19 cellular contexts compared by ENCODE assay signal in the genomic region with DNA sequence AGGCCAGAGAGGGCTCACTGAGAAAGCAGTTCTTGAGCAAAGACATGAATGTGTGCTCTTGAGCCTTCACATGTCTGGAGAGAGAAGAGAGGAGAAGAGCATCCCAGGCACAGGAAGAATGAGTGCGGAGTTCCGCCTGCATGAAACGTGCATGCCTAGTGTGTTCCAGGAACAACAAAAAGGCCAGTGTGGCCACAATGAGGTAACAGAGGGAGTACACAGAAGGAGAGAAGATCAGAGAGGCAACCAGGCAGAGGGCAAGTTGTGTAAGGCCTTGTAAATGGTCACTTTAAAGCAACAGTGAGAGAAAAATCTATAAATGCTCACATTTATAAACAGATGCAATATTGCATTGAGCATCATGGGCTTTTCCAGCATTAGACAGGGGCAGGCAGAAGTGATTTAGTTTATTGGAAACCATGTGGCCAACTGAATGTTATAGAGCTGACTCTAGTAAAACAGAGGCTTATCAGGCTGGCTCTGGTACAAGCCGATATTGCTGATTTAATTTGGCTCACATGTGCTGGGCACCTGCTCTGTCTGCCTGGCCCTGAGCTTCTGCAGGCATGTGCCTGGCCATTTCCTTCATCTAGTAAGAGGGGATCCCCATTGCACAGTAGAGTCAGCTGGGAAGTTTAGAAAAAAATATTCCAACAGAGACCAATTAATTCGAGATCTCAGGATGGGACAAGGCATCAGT.
"Had no signal": no experiment of that assay in that cellular context is flagged by ENCODE, and none has a peak within 500 bp of the region (broad histone marks: within the 10 kb centered on the region; RNA-seq: fewer than 3 reads in every experiment).

No MANE protein-coding gene starts in this region.

- DNase-seq: cerebellar nuclear complex; dermis blood vessel endothelial cell; foreskin melanocyte; head of caudate nucleus; kidney; left cardiac atrium; mammary epithelial cell; naive thymus-derived CD8-positive, alpha-beta T cell; stimulated activated CD4-positive, alpha-beta T cell treated with anti-CD3 and anti-CD28 coated beads, Interleukin-4, amount 100 ng/mL, for 1 hour; stimulated activated CD8-positive, alpha-beta memory T cell treated with anti-CD3 and anti-CD28 coated beads, Interleukin-4, amount 100 ng/mL, for 48 hours; testis; upper lobe of right lung had no signal

- H3K4me1 ChIP-seq: testis, tibial nerve had no signal

- H3K4me1 Mint-ChIP-seq: stimulated activated effector memory CD8-positive, alpha-beta T cell treated with anti-CD3 and anti-CD28 coated beads, Interleukin-12 subunit alpha, Interleukin-12 subunit beta, amount 100 ng/mL, for 72 hours had no signal

- H2AFZ ChIP-seq: hepatocyte had no signal

- H3K4me2 ChIP-seq: hepatocyte, smooth muscle cell had no signal

- H3K4me3 ChIP-seq: hepatocyte, right atrium auricular region, smooth muscle cell, testis, tibial nerve, upper lobe of right lung had no signal

- ATAC-seq: left cardiac atrium; naive thymus-derived CD8-positive, alpha-beta T cell; stimulated activated effector memory CD8-positive, alpha-beta T cell treated with anti-CD3 and anti-CD28 coated beads, Interleukin-12 subunit alpha, Interleukin-12 subunit beta, amount 100 ng/mL, for 72 hours had no signal

- H3K9me3 Mint-ChIP-seq: stimulated activated effector memory CD8-positive, alpha-beta T cell treated with anti-CD3 and anti-CD28 coated beads, Interleukin-12 subunit alpha, Interleukin-12 subunit beta, amount 100 ng/mL, for 72 hours; stimulated activated naive CD8-positive, alpha-beta T cell treated with anti-CD3 and anti-CD28 coated beads, Interleukin-15, Interleukin-2, amounts not matched to agents 100 ng/mL and 50 ng/mL, for 24 hours had no signal

- H3K9me3 ChIP-seq: right atrium auricular region, testis, upper lobe of right lung had no signal

- H3K27me3 ChIP-seq: hepatocyte, right atrium auricular region, testis, tibial nerve, upper lobe of right lung had no signal

- H3K36me3 Mint-ChIP-seq: naive thymus-derived CD8-positive, alpha-beta T cell; stimulated activated effector memory CD8-positive, alpha-beta T cell treated with anti-CD3 and anti-CD28 coated beads, Interleukin-12 subunit alpha, Interleukin-12 subunit beta, amount 100 ng/mL, for 72 hours had no signal

- FAIRE-seq: colon, kidney had no signal

- H3K4me3 Mint-ChIP-seq: naive thymus-derived CD8-positive, alpha-beta T cell; stimulated activated effector memory CD8-positive, alpha-beta T cell treated with anti-CD3 and anti-CD28 coated beads, Interleukin-12 subunit alpha, Interleukin-12 subunit beta, amount 100 ng/mL, for 72 hours; stimulated activated naive CD8-positive, alpha-beta T cell treated with anti-CD3 and anti-CD28 coated beads, Interleukin-15, Interleukin-2, amounts not matched to agents 100 ng/mL and 50 ng/mL, for 24 hours had no signal

- H3K79me2 ChIP-seq: hepatocyte had no signal

- H3K27ac Mint-ChIP-seq: naive thymus-derived CD8-positive, alpha-beta T cell; stimulated activated effector memory CD8-positive, alpha-beta T cell treated with anti-CD3 and anti-CD28 coated beads, Interleukin-12 subunit alpha, Interleukin-12 subunit beta, amount 100 ng/mL, for 72 hours; stimulated activated naive CD8-positive, alpha-beta T cell treated with anti-CD3 and anti-CD28 coated beads, Interleukin-15, Interleukin-2, amounts not matched to agents 100 ng/mL and 50 ng/mL, for 24 hours had no signal

- H3K27ac ChIP-seq: hepatocyte, right atrium auricular region, testis, tibial nerve had no signal

- H3K36me3 ChIP-seq: right atrium auricular region, tibial nerve, upper lobe of right lung had no signal
